Comparison of ENCODE assay signal across 34 cellular contexts in genomic region chr1:60090662-60091061, GRCh38. TPM values are rescaled to one million over a fixed set of nuclear protein-coding genes. Genes with fewer than 3 reads are reported as not detected.
"Had no signal": no experiment of that assay in that cellular context is flagged by ENCODE, and none has a peak within 500 bp of the region (broad histone marks: within the 10 kb centered on the region; RNA-seq: fewer than 3 reads in every experiment).

No MANE protein-coding gene starts in this region.

- DNase-seq: activated CD4-positive, alpha-beta memory T cell treated with anti-CD3 and anti-CD28 coated beads for 36 hours; activated CD4-positive, alpha-beta T cell treated with anti-CD3 and anti-CD28 coated beads, Interleukin-2, amount 50 U/mL, for 1 hour; activated CD4-positive, CD25-positive, alpha-beta regulatory T cell; activated CD8-positive, alpha-beta memory T cell treated with anti-CD3 and anti-CD28 coated beads, Interleukin-2, amount 50 U/mL, for 4 hours; activated gamma-delta T cell treated with Interleukin-2 at 50 U/mL for 16 hours; activated naive CD4-positive, alpha-beta T cell treated with anti-CD3 and anti-CD28 coated beads for 36 hours; activated T-cell treated with anti-CD3 and anti-CD28 coated beads for 4 hours; activated T-cell treated with anti-CD3 and anti-CD28 coated beads, Interleukin-2, amount 50 U/mL, for 4 hours; adrenal gland; body of pancreas; Kasumi-1; KG1; MG63; NCI-H1048; NCI-H1105 treated with DMSO at 0.1 percent for 48 hours; NCI-H187 treated with DMSO at 0.1 percent for 48 hours; NCI-H510A; NCI-H526; NK-92 treated with Interleukin-12 subunit alpha and Interleukin-12 subunit beta, amount 100 ng/mL, for 24 hours; PC-3; Peyer's patch; RPMI8226; SHP77 treated with DMSO at 0.1 percent for 48 hours; SW 1271; T-helper 1 cell; T-helper 2 cell; T-helper 9 cell; WERI-Rb-1 had no signal

- H3K9me3 ChIP-seq: body of pancreas, breast epithelium, MG63, Peyer's patch had no signal

- H3K27ac ChIP-seq: adrenal gland, body of pancreas, breast epithelium, Peyer's patch, WERI-Rb-1 had no signal

- H3K36me3 ChIP-seq: adrenal gland, breast epithelium, MG63, Peyer's patch, WERI-Rb-1 had no signal

- H3K4me3 ChIP-seq: adrenal gland, body of pancreas, breast epithelium, MG63, Peyer's patch had no signal

- H3K27me3 ChIP-seq: adrenal gland, body of pancreas, breast epithelium, MG63, Peyer's patch had no signal

- H3K4me1 ChIP-seq: adrenal gland, body of pancreas, breast epithelium, Peyer's patch had no signal

RNA-seq across cellular contexts. Expression of gene C1orf87, which starts 17.1 kb away (rescaled TPM):
- total RNA-seq: activated CD4-positive, alpha-beta memory T cell treated with anti-CD3 and anti-CD28 coated beads for 36 hours; activated naive CD4-positive, alpha-beta T cell treated with anti-CD3 and anti-CD28 coated beads for 36 hours; activated naive CD4-positive, alpha-beta T cell treated with anti-CD3 and anti-CD28 coated beads, Interleukin-2, amount 50 U/mL, for 72 hours; activated T-cell treated with anti-CD3 and anti-CD28 coated beads, Interleukin-2, amount 50 U/mL, for 4 hours; activated T-helper 1 cell treated with anti-CD3 and anti-CD28 coated beads, Interleukin-12 subunit alpha, Interleukin-12 subunit beta, Interleukin-2, Interleukin-4 antibody, amounts not matched to agents 30 ng/mL and 10 ng/mL and 1 ng/mL, durations not matched to agents 14 hours and 24 hours and 36 hours; astrocyte; body of pancreas; breast epithelium; cardiac septum; PC-3; Peyer's patch; SK-MEL-5 had no signal
- polyA plus RNA-seq: adrenal gland had no signal
